ENCODE assay signal across 1 cellular context in genomic region chr22:24024354-24024753, GRCh38.
TF ChIP-seq lines count a peak whose summit lies in the region.

No MANE protein-coding gene starts in this region.

TF ChIP-seq in WTC11, 78 proteins besides CTCF, POLR2A, EP300 and RAD21:
- TF ChIP-seq ZNF532 (CRISPR knock-in tag; IDR thresholded peaks at IDR 0.05; ENCODE audit: borderline replicate concordance) = no peak
- no peak for TF ChIP-seq ESRRA (CRISPR knock-in tag; IDR thresholded peaks at IDR 0.05; ENCODE audit: borderline replicate concordance)
- no peak for TF ChIP-seq JUN (CRISPR knock-in tag; IDR thresholded peaks at IDR 0.05)
- no peak for TF ChIP-seq ZSCAN18 (CRISPR knock-in tag; IDR thresholded peaks at IDR 0.05)
- TF ChIP-seq STAT6 (CRISPR knock-in tag; conservative IDR thresholded peaks at IDR 0.05; ENCODE audit: low read depth) = no peak
- TF ChIP-seq, protein P1, sequence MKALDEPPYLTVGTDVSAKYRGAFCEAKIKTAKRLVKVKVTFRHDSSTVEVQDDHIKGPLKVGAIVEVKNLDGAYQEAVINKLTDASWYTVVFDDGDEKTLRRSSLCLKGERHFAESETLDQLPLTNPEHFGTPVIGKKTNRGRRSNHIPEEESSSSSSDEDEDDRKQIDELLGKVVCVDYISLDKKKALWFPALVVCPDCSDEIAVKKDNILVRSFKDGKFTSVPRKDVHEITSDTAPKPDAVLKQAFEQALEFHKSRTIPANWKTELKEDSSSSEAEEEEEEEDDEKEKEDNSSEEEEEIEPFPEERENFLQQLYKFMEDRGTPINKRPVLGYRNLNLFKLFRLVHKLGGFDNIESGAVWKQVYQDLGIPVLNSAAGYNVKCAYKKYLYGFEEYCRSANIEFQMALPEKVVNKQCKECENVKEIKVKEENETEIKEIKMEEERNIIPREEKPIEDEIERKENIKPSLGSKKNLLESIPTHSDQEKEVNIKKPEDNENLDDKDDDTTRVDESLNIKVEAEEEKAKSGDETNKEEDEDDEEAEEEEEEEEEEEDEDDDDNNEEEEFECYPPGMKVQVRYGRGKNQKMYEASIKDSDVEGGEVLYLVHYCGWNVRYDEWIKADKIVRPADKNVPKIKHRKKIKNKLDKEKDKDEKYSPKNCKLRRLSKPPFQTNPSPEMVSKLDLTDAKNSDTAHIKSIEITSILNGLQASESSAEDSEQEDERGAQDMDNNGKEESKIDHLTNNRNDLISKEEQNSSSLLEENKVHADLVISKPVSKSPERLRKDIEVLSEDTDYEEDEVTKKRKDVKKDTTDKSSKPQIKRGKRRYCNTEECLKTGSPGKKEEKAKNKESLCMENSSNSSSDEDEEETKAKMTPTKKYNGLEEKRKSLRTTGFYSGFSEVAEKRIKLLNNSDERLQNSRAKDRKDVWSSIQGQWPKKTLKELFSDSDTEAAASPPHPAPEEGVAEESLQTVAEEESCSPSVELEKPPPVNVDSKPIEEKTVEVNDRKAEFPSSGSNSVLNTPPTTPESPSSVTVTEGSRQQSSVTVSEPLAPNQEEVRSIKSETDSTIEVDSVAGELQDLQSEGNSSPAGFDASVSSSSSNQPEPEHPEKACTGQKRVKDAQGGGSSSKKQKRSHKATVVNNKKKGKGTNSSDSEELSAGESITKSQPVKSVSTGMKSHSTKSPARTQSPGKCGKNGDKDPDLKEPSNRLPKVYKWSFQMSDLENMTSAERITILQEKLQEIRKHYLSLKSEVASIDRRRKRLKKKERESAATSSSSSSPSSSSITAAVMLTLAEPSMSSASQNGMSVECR (CRISPR knock-in tag; IDR thresholded peaks at IDR 0.05; ENCODE audit: borderline replicate concordance) = no peak
- no peak for TF ChIP-seq MYBL2 (CRISPR knock-in tag; IDR thresholded peaks at IDR 0.05)
- TF ChIP-seq ZNF263 (CRISPR knock-in tag; IDR thresholded peaks at IDR 0.05; ENCODE audit: low read depth) = no peak
- no peak for TF ChIP-seq TP53 (CRISPR knock-in tag; IDR thresholded peaks at IDR 0.05)
- no peak for TF ChIP-seq IRF2 (CRISPR knock-in tag; IDR thresholded peaks at IDR 0.05; ENCODE audit: borderline replicate concordance, low read depth)
- TF ChIP-seq ZNF671 (CRISPR knock-in tag; IDR thresholded peaks at IDR 0.05) = no peak
